ENCODE assay signal across 20 cellular contexts in the genomic region with DNA sequence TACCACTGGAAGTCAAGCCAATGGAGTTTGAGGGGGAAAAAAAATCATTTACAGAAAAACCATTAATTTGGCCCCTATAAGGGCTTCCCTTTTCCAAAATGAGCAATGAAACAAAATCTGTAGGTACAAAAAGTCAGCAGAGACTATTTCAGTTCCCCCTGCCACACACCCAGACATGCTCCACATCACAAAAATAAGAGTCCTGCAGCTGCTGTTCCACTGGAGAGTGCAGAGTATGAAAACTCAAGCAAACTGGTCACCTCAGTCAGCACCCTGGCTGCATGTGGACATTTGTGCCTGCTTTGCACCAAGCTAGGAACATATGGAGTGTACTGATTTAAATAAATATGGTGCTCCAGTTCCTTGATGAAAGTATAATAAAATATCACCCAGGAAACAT. TPM values are rescaled to one million over a fixed set of nuclear protein-coding genes. Genes with fewer than 3 reads are reported as not detected.
DNase-seq lines count a peak whose midpoint lies in the region; ATAC-seq, FAIRE-seq and TF ChIP-seq lines count a peak whose summit lies in the region.
"Had no signal": no experiment of that assay in that cellular context is flagged by ENCODE, and none has a peak within 500 bp of the region (broad histone marks: within the 10 kb centered on the region; RNA-seq: fewer than 3 reads in every experiment).

No MANE protein-coding gene starts in this region.

- H4K20me1 ChIP-seq in HepG2 (ENCODE audit: insufficient read depth, low read length), result no peaks in the 10 kb centered on the region
- H4K20me1 ChIP-seq in OCI-LY3 (ENCODE audit: insufficient read depth, low read length), result peaks cover 15% of the 10 kb centered on the region; the same call in 1 of the 2 replicates

- TF ChIP-seq EP300 in HepG2 (IDR thresholded peaks at IDR 0.05; ENCODE audit: low read depth in 2 of 2, low read length in 2 of 2) (no peak), HepG2 (CRISPR knock-in tag; IDR thresholded peaks at IDR 0.05; ENCODE audit: borderline replicate concordance) (no peak)

- TF ChIP-seq POLR2A in HepG2 (IDR thresholded peaks at IDR 0.05; ENCODE audit: insufficient read depth in 1 of 2, low read depth in 2 of 2, low read length in 2 of 2) (no peak), right lobe of liver (IDR thresholded peaks at IDR 0.05) (no peak)

- H2AFZ ChIP-seq in HepG2 (ENCODE audit: low read length), result no peak overlapping the region
- no peak overlapping the region for H2AFZ ChIP-seq in OCI-LY3 (ENCODE audit: low read depth, low read length)

- POLR2A ChIA-PET in HepG2 (lab: Yijun Ruan, JAX), result interaction anchor here (12.2 kb wide), 1 partner anchor 30 kb away, joined by 197 read pairs; no protein-coding TSS in a partner anchor

- no peak overlapping the region for H3K4me3 ChIP-seq in HepG2 (replicated peaks in 1 of 3; ENCODE audit: insufficient read depth in 1 of 3, low read depth in 2 of 3, low read length in 3 of 3)
- H3K4me3 ChIP-seq in right lobe of liver, result no peak overlapping the region
- peak overlapping the region; percentile 70 for H3K4me3 ChIP-seq in OCI-LY3 (ENCODE audit: low read length)
- H3K4me3 ChIP-seq: SJSA1 had no signal

- no TSS peak for BruUV-seq in HepG2 (replicated peaks; lab: Mats Ljungman, UMichigan)

- H3K4me2 ChIP-seq in HepG2 (ENCODE audit: low read depth, low read length) (no peak overlapping the region), OCI-LY3 (ENCODE audit: low read length) (peak overlapping the region; percentile 85)

- no peak for FAIRE-seq in HepG2 (lab: Jason Lieb, UNC)
- FAIRE-seq: astrocyte had no signal

- in situ Hi-C loops in HepG2 (cut with HindIII; ENCODE audit: extremely low pct_ligation_motif_present, low pct_unique_long_range_greater_than_20kb), result loop anchor here (5.0 kb wide), 1 partner anchor 53 kb away; no protein-coding TSS in a partner anchor

- DNase-seq in HepG2 (ENCODE audit: low spot score) (no peak), right lobe of liver (no peak), HuH-7 (ENCODE audit: low spot score) (no peak), cerebellar nuclear complex (lab: John Stamatoyannopoulos, UW) (no peak), NCI-H146 (lab: John Stamatoyannopoulos, UW) (no peak), H4 (ENCODE audit: low spot score) (no peak)
- DNase-seq: 8988T; DMS79 treated with DMSO at 0.1 percent for 48 hours; KG1; naive thymus-derived CD8-positive, alpha-beta T cell; NCI-H1930; NCI-H748 treated with DMSO at 0.1 percent for 48 hours; stimulated activated CD4-positive, alpha-beta T cell treated with anti-CD3 and anti-CD28 coated beads, Interleukin-4, amount 100 ng/mL, for 4 hours; trophoblast cell had no signal

- H3K27me3 ChIP-seq in HepG2 (ENCODE audit: control insufficient read depth in 1 of 2, insufficient read depth in 2 of 2, low read length in 2 of 2), result no peaks in the 10 kb centered on the region
- H3K27me3 ChIP-seq in right lobe of liver, result no peaks in the 10 kb centered on the region
- H3K27me3 ChIP-seq in OCI-LY3 (ENCODE audit: low read depth, low read length), result no peaks in the 10 kb centered on the region
- H3K27me3 ChIP-seq: SJSA1 had no signal

- peaks cover 100% of the 10 kb centered on the region for H3K4me1 ChIP-seq in HepG2 (ENCODE audit: insufficient read depth, low read length)
- H3K4me1 ChIP-seq in right lobe of liver, result peaks cover 0 to 34% (median 13%) of the 10 kb centered on the region in 4 donors
- peaks cover 99% of the 10 kb centered on the region for H3K4me1 ChIP-seq in OCI-LY3 (ENCODE audit: low read length)
- H3K4me1 ChIP-seq: SJSA1 had no signal

- no peak for TF ChIP-seq CTCF in HepG2 (CRISPR knock-in tag; IDR thresholded peaks at IDR 0.05)
- no peak for TF ChIP-seq CTCF in right lobe of liver (IDR thresholded peaks at IDR 0.05)
- TF ChIP-seq CTCF in OCI-LY3 (IDR thresholded peaks at IDR 0.05; ENCODE audit: low read depth, low read length), result no peak

- H3K9me3 ChIP-seq in HepG2 (ENCODE audit: low read length) (no peaks in the 10 kb centered on the region), right lobe of liver (no peaks in the 10 kb centered on the region), OCI-LY3 (ENCODE audit: insufficient read depth, low read length) (no peaks in the 10 kb centered on the region)
- H3K9me3 ChIP-seq: SJSA1 had no signal

- H3K79me2 ChIP-seq in HepG2 (ENCODE audit: insufficient read depth, low read length), result no peaks in the 10 kb centered on the region
- peaks cover 99% of the 10 kb centered on the region for H3K79me2 ChIP-seq in OCI-LY3 (ENCODE audit: low read length)

- ATAC-seq in HepG2 (no peak), right lobe of liver (no peak), HG02885 (IDR thresholded peaks at IDR 0.05; ENCODE audit: poor library complexity, unreplicated experiment) (peak; percentile 28)
- ATAC-seq: naive thymus-derived CD8-positive, alpha-beta T cell; Panc1 had no signal

- H3K9ac ChIP-seq in HepG2 (ENCODE audit: insufficient read depth, low read depth, low read length), result no peak overlapping the region
- H3K9ac ChIP-seq in OCI-LY3 (ENCODE audit: low read length), result peak overlapping the region; percentile 87

- H3K27ac ChIP-seq in HepG2 (ENCODE audit: extremely low read length, insufficient read depth, low read length) (peak overlapping the region; percentile 98), right lobe of liver (no peak overlapping the region), OCI-LY3 (ENCODE audit: low read length) (peak overlapping the region; percentile 99)
- H3K27ac ChIP-seq: epithelial cell of prostate, SJSA1 had no signal

- intact Hi-C loops in HepG2 (cut with micrococcal nuclease; ENCODE audit: unreplicated experiment) (no loop called here), right lobe of liver (cut with DNase I) (no loop called here)

- no peak for TF ChIP-seq RAD21 in HepG2 (CRISPR knock-in tag; IDR thresholded peaks at IDR 0.05)

- CTCF ChIA-PET in HepG2 (lab: Yijun Ruan, JAX; ENCODE audit: low intra/inter-chr PET ratio, low total read pairs), result no interaction called here

- H3K36me3 ChIP-seq in HepG2 (replicated peaks in 1 of 2; ENCODE audit: control insufficient read depth in 1 of 2, insufficient read depth in 2 of 2, low read length in 2 of 2) (no peaks in the 10 kb centered on the region), right lobe of liver (no peaks in the 10 kb centered on the region), OCI-LY3 (replicated peaks; ENCODE audit: low read depth, low read length) (peaks cover 89% of the 10 kb centered on the region)
- H3K36me3 ChIP-seq: SJSA1 had no signal

TF ChIP-seq in HepG2, 621 proteins besides CTCF, POLR2A, EP300 and RAD21 (continues in another document):
- TF ChIP-seq, protein P1, sequence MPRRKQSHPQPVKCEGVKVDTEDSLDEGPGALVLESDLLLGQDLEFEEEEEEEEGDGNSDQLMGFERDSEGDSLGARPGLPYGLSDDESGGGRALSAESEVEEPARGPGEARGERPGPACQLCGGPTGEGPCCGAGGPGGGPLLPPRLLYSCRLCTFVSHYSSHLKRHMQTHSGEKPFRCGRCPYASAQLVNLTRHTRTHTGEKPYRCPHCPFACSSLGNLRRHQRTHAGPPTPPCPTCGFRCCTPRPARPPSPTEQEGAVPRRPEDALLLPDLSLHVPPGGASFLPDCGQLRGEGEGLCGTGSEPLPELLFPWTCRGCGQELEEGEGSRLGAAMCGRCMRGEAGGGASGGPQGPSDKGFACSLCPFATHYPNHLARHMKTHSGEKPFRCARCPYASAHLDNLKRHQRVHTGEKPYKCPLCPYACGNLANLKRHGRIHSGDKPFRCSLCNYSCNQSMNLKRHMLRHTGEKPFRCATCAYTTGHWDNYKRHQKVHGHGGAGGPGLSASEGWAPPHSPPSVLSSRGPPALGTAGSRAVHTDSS (CRISPR knock-in tag; conservative IDR thresholded peaks at IDR 0.05), result no peak
- TF ChIP-seq ZNF839 (CRISPR knock-in tag; IDR thresholded peaks at IDR 0.05; ENCODE audit: borderline replicate concordance) (no peak), ZNF451 (CRISPR knock-in tag; IDR thresholded peaks at IDR 0.05) (no peak), ZNF510 (CRISPR knock-in tag; IDR thresholded peaks at IDR 0.05; ENCODE audit: low read depth) (no peak), ZNF263 (CRISPR knock-in tag; IDR thresholded peaks at IDR 0.05) (no peak)
- TF ChIP-seq, protein P2, sequence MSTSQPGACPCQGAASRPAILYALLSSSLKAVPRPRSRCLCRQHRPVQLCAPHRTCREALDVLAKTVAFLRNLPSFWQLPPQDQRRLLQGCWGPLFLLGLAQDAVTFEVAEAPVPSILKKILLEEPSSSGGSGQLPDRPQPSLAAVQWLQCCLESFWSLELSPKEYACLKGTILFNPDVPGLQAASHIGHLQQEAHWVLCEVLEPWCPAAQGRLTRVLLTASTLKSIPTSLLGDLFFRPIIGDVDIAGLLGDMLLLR (CRISPR knock-in tag; IDR thresholded peaks at IDR 0.05), result no peak

RNA-seq across cellular contexts. Expression of a gene that starts 15.1 kb away (rescaled TPM):
- 1.8 and 1.9 TPM in 2 replicates for total RNA-seq in HepG2 (2016; rRNA removed; fragmentation: Illumina TruSeq; extraction: Trizol)
- 0.40 and 0.53 TPM in 2 replicates for total RNA-seq in HepG2 (2016; cell fraction: cytosol; rRNA removed; fragmentation: Illumina TruSeq; extraction: Trizol; ENCODE audit: low read depth)
- total RNA-seq in HepG2 (2016; cell fraction: insoluble cytoplasmic fraction; rRNA removed; fragmentation: Illumina TruSeq; extraction: Trizol), result 1.0 and 1.1 TPM in 2 replicates
- total RNA-seq in HepG2 (2016; cell fraction: membrane; rRNA removed; fragmentation: Illumina TruSeq; extraction: Trizol), result 0.65 and 2.2 TPM in 2 replicates
- 0.81 and 1.8 TPM in 2 replicates for total RNA-seq in HepG2 (2016; cell fraction: nucleus; rRNA removed; fragmentation: Illumina TruSeq; extraction: Trizol)
- polyA plus RNA-seq in HepG2 (2011; rRNA removed), result 3.6 and 5.3 TPM in 2 replicates
- polyA plus RNA-seq in HepG2 (2011; cell fraction: cytosol; rRNA removed), result 3.0 and 3.2 TPM in 2 replicates
- 8.2 and 10.5 TPM in 2 replicates for polyA plus RNA-seq in HepG2 (2011; cell fraction: nucleus; rRNA removed)
- polyA plus RNA-seq in HepG2 (2012), result 4.9 and 6.1 TPM in 2 replicates
- 0.52 and 0.81 TPM in 2 replicates for polyA plus RNA-seq in HepG2 (2016; cell fraction: cytosol; fragmentation: Illumina TruSeq; extraction: Trizol; ENCODE audit: low read depth)
- 2.3 and 2.6 TPM in 2 replicates for polyA plus RNA-seq in HepG2 (2016; cell fraction: insoluble cytoplasmic fraction; fragmentation: Illumina TruSeq; extraction: Trizol; ENCODE audit: low read depth)
- 1.4 TPM in 2 replicates for polyA plus RNA-seq in HepG2 (2016; cell fraction: membrane; fragmentation: Illumina TruSeq; extraction: Trizol; ENCODE audit: low read depth)
- polyA plus RNA-seq in HepG2 (2016; cell fraction: nucleus; fragmentation: Illumina TruSeq; extraction: Trizol; ENCODE audit: insufficient read depth, low read depth), result 3.4 and 4.0 TPM in 2 replicates
- 0.28 and 3.3 TPM in 2 replicates for polyA minus RNA-seq in HepG2 (2011; rRNA and poly(A)+ RNA removed; ENCODE audit: low replicate concordance)
- polyA minus RNA-seq in HepG2 (2011; cell fraction: cytosol; rRNA and poly(A)+ RNA removed), result 3.1 and 3.6 TPM in 2 replicates
- polyA minus RNA-seq in HepG2 (2011; cell fraction: nucleus; rRNA and poly(A)+ RNA removed), result 4.1 and 5.3 TPM in 2 replicates
- total RNA-seq in right lobe of liver, result 1 to 10 TPM in 2 of 6 experiments, under 1 TPM in 4; 0.06 to 2.4 (median 0.63) TPM
- total RNA-seq in H4 (2014; rRNA removed; shearing (Covaris generic)), result not detected in 2 replicates
- total RNA-seq: astrocyte, SJSA1 had no signal

Comparison
In these comparisons a context has a peak if more than half of its experiments do, and no peak if none do; other contexts are left out.
1. H3K27ac ChIP-seq: peak in HepG2 (single experiment) and OCI-LY3 (single experiment); none in right lobe of liver (0 of 3).